ENCODE assay signal across 15 cellular contexts in the genomic region with DNA sequence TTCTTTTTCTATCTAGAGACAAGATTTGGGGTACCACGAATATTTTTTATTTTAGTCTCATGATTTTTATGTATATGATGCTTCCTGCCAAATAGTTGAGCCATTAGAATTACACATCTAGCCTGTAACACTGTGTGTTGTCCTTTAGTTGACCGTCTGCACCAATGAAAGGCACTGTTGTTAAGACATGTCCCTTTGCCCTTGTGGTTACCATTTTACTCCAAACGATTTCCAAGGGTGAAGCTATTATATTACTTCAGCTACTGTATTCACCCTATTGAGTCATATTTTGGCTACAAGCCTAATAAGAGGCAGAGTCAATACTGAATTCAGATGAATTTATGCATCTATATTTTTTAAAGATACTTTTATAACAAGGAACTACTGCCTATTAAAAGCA.
DNase-seq lines count a peak whose midpoint lies in the region; ATAC-seq and TF ChIP-seq lines count a peak whose summit lies in the region.
"Had no signal": no experiment of that assay in that cellular context is flagged by ENCODE, and none has a peak within 500 bp of the region (broad histone marks: within the 10 kb centered on the region; RNA-seq: fewer than 3 reads in every experiment).

No MANE protein-coding gene starts in this region.

- no peak for TF ChIP-seq EP300 in Ishikawa (IDR thresholded peaks at IDR 0.05; ENCODE audit: borderline replicate concordance)

- no TSS peak for BruUV-seq in Calu3 (replicated peaks; lab: Mats Ljungman, UMichigan)

- peak overlapping the region; percentile 90 for H3K27ac Mint-ChIP-seq in Calu3 (ENCODE audit: unreplicated experiment)
- no peak overlapping the region for H3K27ac Mint-ChIP-seq in activated T-cell treated with anti-CD3 and anti-CD28 coated beads, Interleukin-2, amount 50 U/mL, for 72 hours
- H3K27ac Mint-ChIP-seq: activated B cell treated with CpG ODN at 0.5 μM for 24 hours; activated naive CD4-positive, alpha-beta T cell treated with anti-CD3 and anti-CD28 coated beads, Interleukin-2, amount 10 ng/mL, durations not matched to agents 7 days and 5 days; natural killer cell had no signal

- CTCF ChIA-PET in Calu3 (lab: Charles Lee) = interaction anchor here (0.8 kb wide), 1 partner anchor 11 kb away, joined by 3 read pairs; no protein-coding TSS in a partner anchor

- no peaks in the 10 kb centered on the region for H3K9me3 Mint-ChIP-seq in Calu3 (ENCODE audit: low read depth, unreplicated experiment)
- peaks cover 4 to 9% of the 10 kb centered on the region in 2 donors for H3K9me3 Mint-ChIP-seq in activated T-cell treated with anti-CD3 and anti-CD28 coated beads, Interleukin-2, amount 50 U/mL, for 72 hours

- H3K27me3 Mint-ChIP-seq in Calu3 (ENCODE audit: unreplicated experiment) = no peaks in the 10 kb centered on the region
- no peaks in the 10 kb centered on the region for H3K27me3 Mint-ChIP-seq in activated T-cell treated with anti-CD3 and anti-CD28 coated beads, Interleukin-2, amount 50 U/mL, for 72 hours (ENCODE audit: low read depth)
- H3K27me3 Mint-ChIP-seq: activated naive CD4-positive, alpha-beta T cell treated with anti-CD3 and anti-CD28 coated beads, Interleukin-2, amount 10 ng/mL, durations not matched to agents 7 days and 5 days had no signal

- peak overlapping the region; percentile 3 for H3K4me3 Mint-ChIP-seq in Calu3 (ENCODE audit: low read depth, unreplicated experiment)
- H3K4me3 Mint-ChIP-seq in activated T-cell treated with anti-CD3 and anti-CD28 coated beads, Interleukin-2, amount 50 U/mL, for 72 hours = no peak overlapping the region
- H3K4me3 Mint-ChIP-seq: activated B cell treated with CpG ODN at 0.5 μM for 24 hours; activated naive CD4-positive, alpha-beta T cell treated with anti-CD3 and anti-CD28 coated beads, Interleukin-2, amount 10 ng/mL, durations not matched to agents 7 days and 5 days; natural killer cell had no signal

- H3K4me1 ChIP-seq in foreskin keratinocyte = no peaks in the 10 kb centered on the region

- H3K36me3 Mint-ChIP-seq in Calu3 (ENCODE audit: insufficient read depth, unreplicated experiment) = peaks cover 5% of the 10 kb centered on the region
- peaks cover 0 to 2% of the 10 kb centered on the region in 2 donors for H3K36me3 Mint-ChIP-seq in activated T-cell treated with anti-CD3 and anti-CD28 coated beads, Interleukin-2, amount 50 U/mL, for 72 hours (ENCODE audit: insufficient read depth in 2 of 2)
- H3K36me3 Mint-ChIP-seq: activated naive CD4-positive, alpha-beta T cell treated with anti-CD3 and anti-CD28 coated beads, Interleukin-2, amount 10 ng/mL, durations not matched to agents 7 days and 5 days; natural killer cell had no signal

- TF ChIP-seq RAD21 in Ishikawa (IDR thresholded peaks at IDR 0.05; ENCODE audit: low read depth) = no peak

- DNase-seq in Calu3 (peak; percentile 77), SW480 (ENCODE audit: low spot score) (peak; percentile 13), foreskin keratinocyte (peak; percentile 74 to 80), OCI-M1 (lab: John Stamatoyannopoulos, UW) (no peak)
- no peak for DNase-seq in activated T-cell treated with anti-CD3 and anti-CD28 coated beads, Interleukin-2, amount 50 U/mL, for 72 hours
- DNase-seq: activated B cell treated with CpG ODN at 0.5 μM for 24 hours; activated CD8-positive, alpha-beta memory T cell treated with anti-CD3 and anti-CD28 coated beads, Interleukin-2, amount 50 U/mL, for 4 hours; activated naive CD4-positive, alpha-beta T cell treated with anti-CD3 and anti-CD28 coated beads, Interleukin-2, amount 10 ng/mL, durations not matched to agents 7 days and 5 days; natural killer cell; NCI-H1694 treated with DMSO at 0.1 percent for 48 hours; stimulated activated CD8-positive, alpha-beta memory T cell treated with anti-CD3 and anti-CD28 coated beads, Interleukin-4, amount 100 ng/mL, for 48 hours; trophoblast cell had no signal

- peaks cover 42% of the 10 kb centered on the region for H3K4me1 Mint-ChIP-seq in Calu3 (ENCODE audit: low read depth, unreplicated experiment)
- H3K4me1 Mint-ChIP-seq in activated T-cell treated with anti-CD3 and anti-CD28 coated beads, Interleukin-2, amount 50 U/mL, for 72 hours (ENCODE audit: low read depth) = no peaks in the 10 kb centered on the region
- H3K4me1 Mint-ChIP-seq: activated B cell treated with CpG ODN at 0.5 μM for 24 hours; activated naive CD4-positive, alpha-beta T cell treated with anti-CD3 and anti-CD28 coated beads, Interleukin-2, amount 10 ng/mL, durations not matched to agents 7 days and 5 days; natural killer cell had no signal

- no peaks in the 10 kb centered on the region for H3K27me3 ChIP-seq in foreskin keratinocyte

- peak; percentile 87 for ATAC-seq in foreskin keratinocyte
- no peak for ATAC-seq in activated T-cell treated with anti-CD3 and anti-CD28 coated beads, Interleukin-2, amount 50 U/mL, for 72 hours (replicated peaks in 1 of 2)
- ATAC-seq in GM21360 (IDR thresholded peaks at IDR 0.05; ENCODE audit: unreplicated experiment) = no peak
- ATAC-seq in GM21526 (IDR thresholded peaks at IDR 0.05; ENCODE audit: low FRiP score, unreplicated experiment) = no peak
- ATAC-seq: natural killer cell had no signal

- intact Hi-C loops in Calu3 (cut with micrococcal nuclease; ENCODE audit: unreplicated experiment) = loop anchor here (5.0 kb wide), 2 partner anchors 65 to 205 kb away; a partner anchor contains a TSS

- H3K27ac ChIP-seq in foreskin keratinocyte = no peak overlapping the region

- no peak for TF ChIP-seq CTCF in Calu3 (IDR thresholded peaks at IDR 0.05; ENCODE audit: unreplicated experiment)
- no peak for TF ChIP-seq CTCF in foreskin keratinocyte (conservative IDR thresholded peaks at IDR 0.05)

TF ChIP-seq in Ishikawa, 13 proteins besides CTCF, POLR2A, EP300 and RAD21:
- no peak for TF ChIP-seq TCF12 (IDR thresholded peaks at IDR 0.05; ENCODE audit: low read depth)
- peak; percentile 31; the same call in 1 of the 2 replicates for TF ChIP-seq NFIC (IDR thresholded peaks at IDR 0.05)

Comparison
In these comparisons a context has a peak if more than half of its experiments do, and no peak if none do; other contexts are left out.
1. DNase-seq: peak in Calu3 (single experiment), SW480 (single experiment) and foreskin keratinocyte (2 of 2); none in activated T-cell treated with anti-CD3 and anti-CD28 coated beads, Interleukin-2, amount 50 U/mL, for 72 hours (0 of 2) and OCI-M1 (single experiment).